In the genomic region with DNA sequence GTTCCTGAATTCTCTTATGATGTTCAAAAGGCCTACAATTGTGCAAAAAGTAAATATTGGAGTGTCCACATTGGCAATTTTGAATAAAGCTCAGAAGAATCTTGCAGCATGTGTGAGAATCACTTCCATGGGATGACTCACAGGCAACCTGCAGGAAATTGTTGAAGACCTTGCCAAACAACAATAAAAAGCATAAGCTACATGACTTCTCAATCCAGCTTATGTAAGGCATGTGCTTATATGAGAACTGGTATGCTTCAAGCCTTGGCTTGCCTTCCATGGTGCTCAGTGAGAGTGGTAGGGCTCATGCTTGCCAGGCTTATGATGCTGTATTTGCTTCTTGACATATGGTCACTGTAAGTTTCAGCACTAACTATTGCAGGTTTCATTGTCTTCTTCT, we compare ENCODE assay signal across 28 cellular contexts. TPM values are rescaled to one million over a fixed set of nuclear protein-coding genes. Genes with fewer than 3 reads are reported as not detected.
DNase-seq lines count a peak whose midpoint lies in the region; TF ChIP-seq lines count a peak whose summit lies in the region.
"Had no signal": no experiment of that assay in that cellular context is flagged by ENCODE, and none has a peak within 500 bp of the region (broad histone marks: within the 10 kb centered on the region; RNA-seq: fewer than 3 reads in every experiment).

No MANE protein-coding gene starts in this region.

- H3K36me3 ChIP-seq in SU-DHL-6 (ENCODE audit: low read length) (peaks cover 3% of the 10 kb centered on the region; the same call in 1 of the 2 replicates), smooth muscle cell (ENCODE audit: low read depth) (no peaks in the 10 kb centered on the region)
- H3K36me3 ChIP-seq: ascending aorta, pancreas, transverse colon had no signal

- H3K9me3 ChIP-seq in SU-DHL-6 (ENCODE audit: insufficient read depth, low read length) (no peaks in the 10 kb centered on the region; the same call in 1 of the 2 replicates), smooth muscle cell (replicated peaks; ENCODE audit: low read depth) (no peaks in the 10 kb centered on the region)
- H3K9me3 ChIP-seq: ascending aorta, pancreas, transverse colon had no signal

- H3K79me2 ChIP-seq in SU-DHL-6 (ENCODE audit: insufficient read depth, low read length) = no peaks in the 10 kb centered on the region
- no peaks in the 10 kb centered on the region for H3K79me2 ChIP-seq in smooth muscle cell (ENCODE audit: low read depth)

- no peak overlapping the region for H3K27ac ChIP-seq in SU-DHL-6 (ENCODE audit: low read depth, low read length)
- no peak overlapping the region for H3K27ac ChIP-seq in smooth muscle cell (ENCODE audit: low read depth)
- H3K27ac ChIP-seq: ascending aorta, KMS-11, pancreas, transverse colon had no signal

- no peak overlapping the region for H3K4me2 ChIP-seq in SU-DHL-6 (ENCODE audit: low read depth, low read length, poor library complexity, severe bottlenecking)
- no peak overlapping the region for H3K4me2 ChIP-seq in smooth muscle cell
- H3K4me2 ChIP-seq: KMS-11 had no signal

- H3K9ac ChIP-seq in SU-DHL-6 (ENCODE audit: low read length) = no peak overlapping the region
- H3K9ac ChIP-seq in smooth muscle cell (ENCODE audit: low read depth) = no peak overlapping the region
- H3K9ac ChIP-seq: KMS-11 had no signal

- H2AFZ ChIP-seq in SU-DHL-6 (ENCODE audit: low read depth, low read length, severe bottlenecking) (peak overlapping the region; percentile 3), smooth muscle cell (ENCODE audit: low read depth) (no peak overlapping the region)

- H3K27me3 ChIP-seq in SU-DHL-6 (ENCODE audit: low read length) = no peaks in the 10 kb centered on the region
- H3K27me3 ChIP-seq in smooth muscle cell (ENCODE audit: low read depth) = no peaks in the 10 kb centered on the region
- H3K27me3 ChIP-seq: ascending aorta, pancreas, transverse colon had no signal

- H4K20me1 ChIP-seq in SU-DHL-6 (ENCODE audit: low read depth, low read length) (no peaks in the 10 kb centered on the region), smooth muscle cell (ENCODE audit: low read depth) (no peaks in the 10 kb centered on the region)

- no peaks in the 10 kb centered on the region for H3F3A ChIP-seq in SU-DHL-6 (ENCODE audit: insufficient read depth)
- no peaks in the 10 kb centered on the region for H3F3A ChIP-seq in smooth muscle cell (ENCODE audit: low read depth)

- no peaks in the 10 kb centered on the region for H3K4me1 ChIP-seq in smooth muscle cell (ENCODE audit: low read depth)
- H3K4me1 ChIP-seq: ascending aorta, pancreas, transverse colon had no signal

- TF ChIP-seq CTCF in SU-DHL-6 (IDR thresholded peaks at IDR 0.05; ENCODE audit: insufficient read depth, low read length, poor library complexity, severe bottlenecking) (no peak), epithelial cell of esophagus (IDR thresholded peaks at IDR 0.05; ENCODE audit: insufficient read depth, low read depth, low read length, missing control alignments) (no peak), smooth muscle cell (IDR thresholded peaks at IDR 0.05; ENCODE audit: borderline replicate concordance, insufficient read depth, poor library complexity, severe bottlenecking) (no peak)

- H3K4me3 ChIP-seq in SU-DHL-6 (ENCODE audit: insufficient read depth, low read length, poor library complexity, severe bottlenecking) = no peak overlapping the region
- no peak overlapping the region for H3K4me3 ChIP-seq in epithelial cell of esophagus (ENCODE audit: low read length)
- H3K4me3 ChIP-seq in smooth muscle cell = no peak overlapping the region
- H3K4me3 ChIP-seq: ascending aorta, pancreas, transverse colon had no signal

- DNase-seq in HS-5 (ENCODE audit: low read depth) (peak; percentile 45), epithelial cell of esophagus (ENCODE audit: low read depth) (peak; percentile 97), lung microvascular endothelial cell (ENCODE audit: low read depth in 2 of 2) (peak; percentile 35 to 39), NCI-H1417 treated with DMSO at 0.1 percent for 48 hours (lab: John Stamatoyannopoulos, UW) (no peak), smooth muscle cell (lab: John Stamatoyannopoulos, UW; ENCODE audit: unreplicated experiment) (no peak)
- no peak for DNase-seq in activated CD4-positive, alpha-beta T cell treated with anti-CD3 and anti-CD28 coated beads for 4 hours
- no peak for DNase-seq in stimulated activated CD4-positive, alpha-beta T cell treated with anti-CD3 and anti-CD28 coated beads, Interleukin-2, amount 100 ng/mL, for 24 hours
- DNase-seq: activated B cell treated with CpG ODN at 0.5 μM for 24 hours; activated CD4-positive, alpha-beta memory T cell treated with anti-CD3 and anti-CD28 coated beads, Interleukin-2, amount 10 ng/mL, durations not matched to agents 7 days and 5 days; activated naive CD4-positive, alpha-beta T cell treated with anti-CD3 and anti-CD28 coated beads, Interleukin-2, amount 50 U/mL, for 16 hours; activated T-cell treated with anti-CD3 and anti-CD28 coated beads, Interleukin-2, amount 50 U/mL, for 48 hours; CD4-positive, alpha-beta T cell; hippocampal formation; islet precursor cell; mesendoderm; naive thymus-derived CD8-positive, alpha-beta T cell; NCI-H1092 treated with DMSO at 0.1 percent for 48 hours; NCI-H2107; NCI-H526 treated with DMSO at 0.1 percent for 48 hours; pancreas; stimulated activated CD4-positive, alpha-beta T cell treated with anti-CD3 and anti-CD28 coated beads, Interleukin-2, amount 100 ng/mL, for 48 hours; stimulated activated naive CD8-positive, alpha-beta T cell treated with anti-CD3 and anti-CD28 coated beads, Interleukin-15, amount 100 ng/mL, for 72 hours; transverse colon had no signal

- no peaks in the 10 kb centered on the region for H3K9me2 ChIP-seq in SU-DHL-6 (replicated peaks; ENCODE audit: insufficient read depth, low read length)

RNA-seq across cellular contexts. Expression of a gene that starts 18.4 kb away (rescaled TPM):
- total RNA-seq in lung microvascular endothelial cell (11.6 and 36.5 TPM in 2 replicates), smooth muscle cell (0.27 TPM in 1 of 2 replicates, not detected in the other)
- polyA plus RNA-seq in smooth muscle cell = 0.22 TPM in 1 of 2 replicates, not detected in the other
- total RNA-seq: activated B cell treated with CpG ODN at 0.5 μM for 24 hours; activated CD4-positive, alpha-beta memory T cell treated with anti-CD3 and anti-CD28 coated beads, Interleukin-2, amount 10 ng/mL, durations not matched to agents 7 days and 5 days; ascending aorta; CD4-positive, alpha-beta T cell; HT-29; naive thymus-derived CD8-positive, alpha-beta T cell; T-helper 2 cell treated with Interferon-gamma antibody and Interleukin-4, amounts not matched to agents 100 ng/mL and 5 ng/mL, for 36 hours had no signal
- polyA plus RNA-seq: naive thymus-derived CD8-positive, alpha-beta T cell had no signal

Comparison
In these comparisons a context has a peak if more than half of its experiments do, and no peak if none do; other contexts are left out.
1. DNase-seq: peak in HS-5 (single experiment), epithelial cell of esophagus (single experiment) and lung microvascular endothelial cell (2 of 2); none in activated CD4-positive, alpha-beta T cell treated with anti-CD3 and anti-CD28 coated beads for 4 hours (0 of 2), stimulated activated CD4-positive, alpha-beta T cell treated with anti-CD3 and anti-CD28 coated beads, Interleukin-2, amount 100 ng/mL, for 24 hours (0 of 2), NCI-H1417 treated with DMSO at 0.1 percent for 48 hours (single experiment) and smooth muscle cell (single experiment).